In the genomic region with DNA sequence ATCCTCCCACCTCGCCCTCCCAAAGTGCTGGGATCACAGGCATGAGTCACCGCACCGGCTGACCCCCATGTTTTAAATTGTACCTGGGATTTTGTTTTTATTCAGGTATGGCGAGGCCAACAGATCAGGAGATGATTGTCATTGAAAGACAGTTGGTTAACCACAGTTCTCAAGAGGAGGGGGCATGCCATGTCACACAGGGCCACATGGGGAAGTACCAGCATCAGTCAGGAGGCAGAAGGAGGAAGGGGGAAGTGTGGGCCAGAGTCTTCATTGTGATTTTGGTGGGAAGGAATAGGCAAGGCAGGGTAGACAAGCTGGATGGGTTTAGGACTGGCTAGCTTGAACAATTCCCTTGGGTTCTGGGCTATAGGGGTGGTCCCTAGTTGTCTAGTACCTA, we compare ENCODE assay signal across 15 cellular contexts. TPM values are rescaled to one million over a fixed set of nuclear protein-coding genes. Genes with fewer than 3 reads are reported as not detected.
DNase-seq lines count a peak whose midpoint lies in the region; ATAC-seq and TF ChIP-seq lines count a peak whose summit lies in the region.
"Had no signal": no experiment of that assay in that cellular context is flagged by ENCODE, and none has a peak within 500 bp of the region (broad histone marks: within the 10 kb centered on the region; RNA-seq: fewer than 3 reads in every experiment).

No MANE protein-coding gene starts in this region.

- CTCF ChIA-PET in CD4-positive, alpha-beta memory T cell (lab: Charles Lee; ENCODE audit: partially characterized antibody): interaction anchor here (1.6 to 6.4 kb wide), 3 partner anchors 10 to 14 kb away, joined by 4 to 47 read pairs (median 44); a partner anchor contains a TSS
- CTCF ChIA-PET in activated B cell treated with CpG ODN at 0.5 μM for 24 hours (lab: Charles Lee): interaction anchor here (0.8 to 4.2 kb wide), 3 partner anchors 11 to 177 kb away, joined by 3 to 23 read pairs (median 9); no protein-coding TSS in a partner anchor

- H3K9me3 Mint-ChIP-seq in CD4-positive, alpha-beta memory T cell: peaks cover 0 to 2% (median 0%) of the 10 kb centered on the region in 8 donors
- H3K9me3 Mint-ChIP-seq in activated B cell treated with CpG ODN at 0.5 μM for 24 hours (no peaks in the 10 kb centered on the region), HFFc6 (no peaks in the 10 kb centered on the region)

- H3K27ac ChIP-seq in CD4-positive, alpha-beta memory T cell (ENCODE audit: low read depth, low read length): no peak overlapping the region
- H3K27ac ChIP-seq: KMS-11, SK-N-MC, thoracic aorta had no signal

- no peaks in the 10 kb centered on the region for H3K27me3 ChIP-seq in CD4-positive, alpha-beta memory T cell (ENCODE audit: insufficient read depth, low read length)

- peak in 3 of 5 donors; percentile 23 to 70 (median 41) for DNase-seq in CD4-positive, alpha-beta memory T cell
- peak; percentile 13 for DNase-seq in KG1 (lab: John Stamatoyannopoulos, UW)
- DNase-seq in activated B cell treated with CpG ODN at 0.5 μM for 24 hours: no peak
- DNase-seq in mucosa of descending colon: no peak
- DNase-seq in 8988T: no peak
- no peak for DNase-seq in epidermal melanocyte (ENCODE audit: insufficient read length, low spot score)
- no peak for DNase-seq in HFFc6

- no peaks in the 10 kb centered on the region for H3K36me3 Mint-ChIP-seq in CD4-positive, alpha-beta memory T cell
- H3K36me3 Mint-ChIP-seq in activated B cell treated with CpG ODN at 0.5 μM for 24 hours (ENCODE audit: low read depth) (no peaks in the 10 kb centered on the region), HFFc6 (ENCODE audit: low read depth) (no peaks in the 10 kb centered on the region)

- H3K27me3 Mint-ChIP-seq in CD4-positive, alpha-beta memory T cell: no peaks in the 10 kb centered on the region
- H3K27me3 Mint-ChIP-seq in activated B cell treated with CpG ODN at 0.5 μM for 24 hours (peaks cover 13% of the 10 kb centered on the region), HFFc6 (ENCODE audit: insufficient read depth) (peaks cover 65% of the 10 kb centered on the region)

- ATAC-seq in activated B cell treated with CpG ODN at 0.5 μM for 24 hours (ENCODE audit: low read depth): peak; percentile 87
- ATAC-seq in mucosa of descending colon: peak; percentile 38
- ATAC-seq in GM21717 (IDR thresholded peaks at IDR 0.05; ENCODE audit: unreplicated experiment): no peak

- H3K4me1 ChIP-seq in CD4-positive, alpha-beta memory T cell (ENCODE audit: insufficient read depth, low read length): peaks cover 64% of the 10 kb centered on the region
- no peaks in the 10 kb centered on the region for H3K4me1 ChIP-seq in mucosa of descending colon (ENCODE audit: low read depth)

- H3K4me3 ChIP-seq in CD4-positive, alpha-beta memory T cell (ENCODE audit: low read length in 2 of 2): no peak overlapping the region
- no peak overlapping the region for H3K4me3 ChIP-seq in mucosa of descending colon
- H3K4me3 ChIP-seq: SK-N-MC, thoracic aorta had no signal

- H3K36me3 ChIP-seq in CD4-positive, alpha-beta memory T cell (ENCODE audit: insufficient read depth, low read length): no peaks in the 10 kb centered on the region
- no peaks in the 10 kb centered on the region for H3K36me3 ChIP-seq in mucosa of descending colon (ENCODE audit: low read depth)
- H3K36me3 ChIP-seq: thoracic aorta had no signal

- H3K9me3 ChIP-seq in CD4-positive, alpha-beta memory T cell (ENCODE audit: control insufficient read depth in 1 of 2, low read length in 2 of 2): no peaks in the 10 kb centered on the region
- H3K9me3 ChIP-seq in mucosa of descending colon: no peaks in the 10 kb centered on the region
- H3K9me3 ChIP-seq: thoracic aorta had no signal

- peak overlapping the region; percentile 0 to 92 (median 28) for H3K27ac Mint-ChIP-seq in CD4-positive, alpha-beta memory T cell
- no peak overlapping the region for H3K27ac Mint-ChIP-seq in activated B cell treated with CpG ODN at 0.5 μM for 24 hours
- no peak overlapping the region for H3K27ac Mint-ChIP-seq in HFFc6

- TF ChIP-seq CTCF in activated B cell treated with CpG ODN at 0.5 μM for 24 hours (IDR thresholded peaks at IDR 0.05) (no peak), mucosa of descending colon (IDR thresholded peaks at IDR 0.05) (no peak), HFFc6 (IDR thresholded peaks at IDR 0.05) (no peak)

- peaks cover 40 to 82% (median 60%) of the 10 kb centered on the region in 4 donors for H3K4me1 Mint-ChIP-seq in CD4-positive, alpha-beta memory T cell
- H3K4me1 Mint-ChIP-seq in activated B cell treated with CpG ODN at 0.5 μM for 24 hours: peaks cover 33% of the 10 kb centered on the region
- peaks cover 3% of the 10 kb centered on the region for H3K4me1 Mint-ChIP-seq in HFFc6 (ENCODE audit: low read depth)

- H3K4me3 Mint-ChIP-seq in CD4-positive, alpha-beta memory T cell: peak overlapping the region in 7 of 8 donors; percentile 3 to 92 (median 21)
- H3K4me3 Mint-ChIP-seq in activated B cell treated with CpG ODN at 0.5 μM for 24 hours: no peak overlapping the region
- H3K4me3 Mint-ChIP-seq in HFFc6: no peak overlapping the region

- intact Hi-C loops in CD4-positive, alpha-beta memory T cell (cut with micrococcal nuclease): no loop called here
- intact Hi-C loops in activated B cell treated with CpG ODN at 0.5 μM for 24 hours (cut with micrococcal nuclease) (no loop called here), mucosa of descending colon (cut with DNase I, micrococcal nuclease) (no loop called here)

- POLR2A ChIA-PET in CD4-positive, alpha-beta memory T cell (lab: Charles Lee; ENCODE audit: partially characterized antibody): interaction anchor here (0.9 kb wide), 1 partner anchor 14 kb away, joined by 4 read pairs; no protein-coding TSS in a partner anchor
- POLR2A ChIA-PET in activated B cell treated with CpG ODN at 0.5 μM for 24 hours (lab: Charles Lee): interaction anchor here (0.6 kb wide), 2 partner anchors 14 to 230 kb away, joined by 3 read pairs; no protein-coding TSS in a partner anchor

RNA-seq across cellular contexts. Expression of a gene that starts 9.9 kb away (rescaled TPM):
- total RNA-seq in CD4-positive, alpha-beta memory T cell: 10 to 100 TPM; 32.9 to 35.3 TPM
- polyA plus RNA-seq in CD4-positive, alpha-beta memory T cell: not detected
- total RNA-seq in activated B cell treated with CpG ODN at 0.5 μM for 24 hours: 2.0 and 2.3 TPM in 2 replicates
- total RNA-seq in mucosa of descending colon: 1 to 10 TPM in 2 of 3 donors, under 1 TPM in 1; 0.52 to 6.7 (median 1.2) TPM
- not detected for total RNA-seq in HFFc6 (2021; fragmentation: NEBNext Ultra II Directional; extraction: Animal tissue kit (Norgen Biotek cat#: 25700))
- total RNA-seq: NCI-H460, osteocyte had no signal

RNA-seq across cellular contexts. Expression of a gene that starts 26.8 kb away (rescaled TPM):
- total RNA-seq in CD4-positive, alpha-beta memory T cell: 10 to 100 TPM; 62.5 to 63.2 TPM
- 10 to 100 TPM in 1 of 2 donors, 1 to 10 TPM in 1; 6.4 to 16.5 TPM for polyA plus RNA-seq in CD4-positive, alpha-beta memory T cell
- total RNA-seq in activated B cell treated with CpG ODN at 0.5 μM for 24 hours (39.2 and 49.6 TPM in 2 replicates), mucosa of descending colon (10 to 100 TPM; 19.1 to 22.7 (median 20.1) TPM)
- 10 to 100 TPM; 13.1 to 14.6 (median 13.5) TPM for total RNA-seq in HFFc6 (2021; fragmentation: NEBNext Ultra II Directional; extraction: Animal tissue kit (Norgen Biotek cat#: 25700))

RNA-seq across cellular contexts. Expression of a gene that starts 30.3 kb away (rescaled TPM):
- not detected for total RNA-seq in CD4-positive, alpha-beta memory T cell
- not detected for polyA plus RNA-seq in CD4-positive, alpha-beta memory T cell
- total RNA-seq in activated B cell treated with CpG ODN at 0.5 μM for 24 hours (not detected in 2 replicates), mucosa of descending colon (1 to 10 TPM in 1 of 3 donors, not detected in 2; 2.5 TPM)
- total RNA-seq in HFFc6 (2021; fragmentation: NEBNext Ultra II Directional; extraction: Animal tissue kit (Norgen Biotek cat#: 25700)): under 1 TPM in 5 of 6 experiments, not detected in 1; 0.18 to 0.82 (median 0.52) TPM
- total RNA-seq: Daoy, NCI-H460, osteocyte, thoracic aorta had no signal
- polyA plus RNA-seq: keratinocyte had no signal

Comparison
In these comparisons a context has a peak if more than half of its experiments do, and no peak if none do; other contexts are left out.
1. DNase-seq: peak in CD4-positive, alpha-beta memory T cell (3 of 5) and KG1 (single experiment); none in activated B cell treated with CpG ODN at 0.5 μM for 24 hours (single experiment), mucosa of descending colon (0 of 3), 8988T (single experiment), epidermal melanocyte (single experiment) and HFFc6 (single experiment).
2. H3K27ac Mint-ChIP-seq: peak in CD4-positive, alpha-beta memory T cell (7 of 7); none in activated B cell treated with CpG ODN at 0.5 μM for 24 hours (single experiment) and HFFc6 (single experiment).
3. H3K4me3 Mint-ChIP-seq: peak in CD4-positive, alpha-beta memory T cell (7 of 8); none in activated B cell treated with CpG ODN at 0.5 μM for 24 hours (single experiment) and HFFc6 (single experiment).
4. RNA of a gene that starts 9.9 kb away (total RNA-seq): 32.9 to 35.3 TPM in CD4-positive, alpha-beta memory T cell; 2.0 to 2.3 TPM in activated B cell treated with CpG ODN at 0.5 μM for 24 hours, 0.52 to 6.7 TPM in mucosa of descending colon and not detected in HFFc6; every median in the first group is over 4 times any median in the second.